21 cellular contexts compared by ENCODE assay signal in genomic region chr2:62473428-62473827, GRCh38. TPM values are rescaled to one million over a fixed set of nuclear protein-coding genes. Genes with fewer than 3 reads are reported as not detected.
DNase-seq lines count a peak whose midpoint lies in the region; ATAC-seq, FAIRE-seq and TF ChIP-seq lines count a peak whose summit lies in the region.
"Had no signal": no experiment of that assay in that cellular context is flagged by ENCODE, and none has a peak within 500 bp of the region (broad histone marks: within the 10 kb centered on the region; RNA-seq: fewer than 3 reads in every experiment).

No MANE protein-coding gene starts in this region.

- TF ChIP-seq RAD21 in H1 (IDR thresholded peaks at IDR 0.05 in 1 of 2, conservative IDR thresholded peaks at IDR 0.05 in 1 of 2; ENCODE audit: low read depth in 2 of 2, low read length in 2 of 2) = no peak

- no peak for ATAC-seq in GM21367 (IDR thresholded peaks at IDR 0.05; ENCODE audit: unreplicated experiment)
- ATAC-seq: Panc1 had no signal

- H3K4ac ChIP-seq in H1 (replicated peaks; ENCODE audit: insufficient read length, low read depth, low read length) = no peak overlapping the region
- no peak overlapping the region for H3K4ac ChIP-seq in trophoblast cell (ENCODE audit: low read depth, low read length)

- H3K4me2 ChIP-seq in H1 (ENCODE audit: insufficient read depth in 1 of 2, low read depth in 2 of 2, low read length in 2 of 2) (no peak overlapping the region), trophoblast cell (ENCODE audit: low read length) (no peak overlapping the region)

- H2BK12ac ChIP-seq in H1 (ENCODE audit: low read depth, low read length) (no peak overlapping the region), trophoblast cell (ENCODE audit: low read length) (peak overlapping the region; percentile 20)

- no peak overlapping the region for H3K23ac ChIP-seq in H1 (ENCODE audit: insufficient read length)
- H3K23ac ChIP-seq in trophoblast cell (ENCODE audit: low read length) = no peak overlapping the region

- H4K8ac ChIP-seq in H1 (ENCODE audit: extremely low read depth, insufficient read depth, low read length) = no peak overlapping the region
- H4K8ac ChIP-seq in trophoblast cell (ENCODE audit: low read depth, low read length) = no peak overlapping the region

- no peak overlapping the region for H4K5ac ChIP-seq in H1 (ENCODE audit: insufficient read length, low read depth, low read length)

- H3K9me3 ChIP-seq in H1 (ENCODE audit: insufficient read depth in 2 of 2, low read depth in 1 of 2, low read length in 1 of 2) = no peaks in the 10 kb centered on the region; a peak in 1 of 4 replicates
- H3K9me3 ChIP-seq in trophoblast cell (ENCODE audit: insufficient read depth, low read depth, low read length) = no peaks in the 10 kb centered on the region
- H3K9me3 ChIP-seq: BE2C had no signal

- H3K4me1 ChIP-seq in H1 (replicated peaks in 1 of 4; ENCODE audit: control insufficient read depth in 3 of 4, insufficient read depth in 4 of 4, low read length in 3 of 4) (peaks cover 7 to 18% (median 11%) of the 10 kb centered on the region in 4 experiments), trophoblast cell (ENCODE audit: control insufficient read depth in 1 of 2, insufficient read depth in 2 of 2, low read length in 2 of 2) (peaks cover 27 to 42% of the 10 kb centered on the region in 2 experiments)
- H3K4me1 ChIP-seq: BE2C had no signal

- CTCF ChIA-PET in H1 (lab: Charles Lee; ENCODE audit: partially characterized antibody) = interaction anchor here (0.7 to 1.7 kb wide), 4 partner anchors 10 to 302 kb away, joined by 3 to 8 read pairs (median 3); no protein-coding TSS in a partner anchor

- H3K9ac ChIP-seq in H1 (replicated peaks in 1 of 4; ENCODE audit: extremely low read depth in 1 of 4, low read depth in 3 of 4, low read length in 3 of 4) (no peak overlapping the region), trophoblast cell (ENCODE audit: low read length) (no peak overlapping the region)

- H2BK120ac ChIP-seq in H1 (replicated peaks; ENCODE audit: low read depth, low read length) (no peak overlapping the region), trophoblast cell (ENCODE audit: insufficient read depth, low read length, poor library complexity) (no peak overlapping the region)

- H2AFZ ChIP-seq in H1 (ENCODE audit: low read length) (no peak overlapping the region), trophoblast cell (ENCODE audit: insufficient read depth, low read length, poor library complexity) (no peak overlapping the region)

- H2BK5ac ChIP-seq in H1 (ENCODE audit: low read depth, low read length) = no peak overlapping the region
- no peak overlapping the region for H2BK5ac ChIP-seq in trophoblast cell (ENCODE audit: low read depth, low read length, poor library complexity)

- no peak overlapping the region for H4K12ac ChIP-seq in trophoblast cell (ENCODE audit: low read depth, low read length)

- no peaks in the 10 kb centered on the region for H4K20me1 ChIP-seq in H1 (replicated peaks in 1 of 2; ENCODE audit: control insufficient read depth in 1 of 2, insufficient read depth in 2 of 2, low read length in 2 of 2)

- no peaks in the 10 kb centered on the region for H3K36me3 ChIP-seq in H1 (ENCODE audit: control insufficient read depth in 2 of 4, insufficient read depth in 4 of 4, low read length in 3 of 4)
- no peaks in the 10 kb centered on the region for H3K36me3 ChIP-seq in trophoblast cell (ENCODE audit: control insufficient read depth in 1 of 2, insufficient read depth in 2 of 2, low read length in 2 of 2)
- H3K36me3 ChIP-seq: BE2C had no signal

- 0 out of 2 replicates have a peak overlapping the region, but pooled peaks have one; percentile 25 for H2BK15ac ChIP-seq in H1 (ENCODE audit: low read length)

- H3K4me3 ChIP-seq in H1 (ENCODE audit: extremely low read depth in 1 of 4, insufficient read depth in 2 of 4, low read depth in 3 of 4, low read length in 4 of 4) = no peak overlapping the region
- H3K4me3 ChIP-seq in trophoblast cell (ENCODE audit: low read depth, low read length) = no peak overlapping the region
- H3K4me3 ChIP-seq: SK-N-MC had no signal

- H3K56ac ChIP-seq in H1 (replicated peaks; ENCODE audit: insufficient read length, low read depth, low read length) = no peak overlapping the region

- no peak overlapping the region for H3K14ac ChIP-seq in H1 (ENCODE audit: insufficient read length)
- H3K14ac ChIP-seq in trophoblast cell (ENCODE audit: low read length) = no peak overlapping the region

- no peak for TF ChIP-seq POLR2A in H1 (IDR thresholded peaks at IDR 0.05; ENCODE audit: control extremely low read depth in 1 of 2, low read depth in 2 of 2, low read length in 2 of 2)

- 0 out of 2 replicates have a peak overlapping the region, but pooled peaks have one; percentile 51 for H2BK20ac ChIP-seq in H1 (ENCODE audit: low read length)

- H4K91ac ChIP-seq in H1 (replicated peaks; ENCODE audit: insufficient read length, low read length) (no peak overlapping the region), trophoblast cell (ENCODE audit: low read depth, low read length) (peak overlapping the region; percentile 67)

- no peak for TF ChIP-seq CTCF in H1 (IDR thresholded peaks at IDR 0.05; ENCODE audit: control extremely low read depth in 1 of 3, insufficient read depth in 1 of 3, low read depth in 1 of 3, low read length in 3 of 3)

- H3K79me2 ChIP-seq in H1 (ENCODE audit: control insufficient read depth in 1 of 2, insufficient read depth in 2 of 2, low read length in 2 of 2) = peaks cover 0 to 1% of the 10 kb centered on the region in 2 experiments; a peak in 1 of 4 replicates
- peaks cover 2% of the 10 kb centered on the region for H3K79me2 ChIP-seq in trophoblast cell (ENCODE audit: control insufficient read depth, insufficient read depth, low read length, poor library complexity)

- no peak for FAIRE-seq in H1 (lab: Jason Lieb, UNC)
- FAIRE-seq: GM12891, GM18507 had no signal

- no peaks in the 10 kb centered on the region for H3K23me2 ChIP-seq in H1 (ENCODE audit: low read depth, low read length)

- DNase-seq in DMS53 (lab: John Stamatoyannopoulos, UW) (peak; percentile 8), DMS53 treated with DMSO at 0.1 percent for 48 hours (lab: John Stamatoyannopoulos, UW; ENCODE audit: unreplicated experiment) (no peak), NCI-H526 treated with DMSO at 0.1 percent for 48 hours (lab: John Stamatoyannopoulos, UW) (peak; percentile 75), H1 (ENCODE audit: low read depth in 1 of 2, low spot score in 2 of 2) (no peak), trophoblast cell (no peak), NOMO-1 (lab: John Stamatoyannopoulos, UW; ENCODE audit: unreplicated experiment in 2 of 2) (no peak)
- DNase-seq in stimulated activated CD4-positive, alpha-beta T cell treated with anti-CD3 and anti-CD28 coated beads, Interleukin-2, amount 100 ng/mL, for 48 hours = no peak
- DNase-seq: BE2C; Calu3; CD4-positive, alpha-beta T cell; DMS79 treated with DMSO at 0.1 percent for 48 hours; GOT3; NCI-H187; NCI-H774 had no signal

- no peak overlapping the region for H3K27ac ChIP-seq in H1 (ENCODE audit: low read depth, low read length)
- no peak overlapping the region for H3K27ac ChIP-seq in trophoblast cell (ENCODE audit: low read depth, low read length)
- H3K27ac ChIP-seq: 22Rv1, SK-N-MC had no signal

- H3K79me1 ChIP-seq in H1 (ENCODE audit: low read depth, low read length) (peaks cover 2% of the 10 kb centered on the region), trophoblast cell (ENCODE audit: low read length) (peaks cover 25% of the 10 kb centered on the region)

- H3K27me3 ChIP-seq in H1 (replicated peaks in 1 of 4; ENCODE audit: control insufficient read depth in 3 of 4, extremely low read depth in 1 of 4, insufficient read depth in 3 of 4, low read length in 3 of 4) (no peaks in the 10 kb centered on the region), trophoblast cell (ENCODE audit: insufficient read depth, low read length) (no peaks in the 10 kb centered on the region)
- H3K27me3 ChIP-seq: BE2C had no signal

- POLR2A ChIA-PET in H1 (lab: Charles Lee; ENCODE audit: partially characterized antibody) = interaction anchor here (1.9 kb wide), 1 partner anchor 104 kb away, joined by 4 read pairs; no protein-coding TSS in a partner anchor

- TF ChIP-seq EP300 in H1 (IDR thresholded peaks at IDR 0.05; ENCODE audit: borderline replicate concordance in 1 of 2, low read depth in 2 of 2, low read length in 2 of 2) = no peak

- H3K18ac ChIP-seq in H1 (ENCODE audit: extremely low read depth, low read length) (no peak overlapping the region), trophoblast cell (ENCODE audit: low read length) (no peak overlapping the region)

- H2AK5ac ChIP-seq in H1 (ENCODE audit: low read depth, low read length) (no peak overlapping the region), trophoblast cell (ENCODE audit: low read length) (no peak overlapping the region)

TF ChIP-seq in H1, 55 proteins besides CTCF, POLR2A, EP300 and RAD21 (continues in another document):
- TF ChIP-seq MAX (IDR thresholded peaks at IDR 0.05) (no peak), CHD2 (IDR thresholded peaks at IDR 0.05; ENCODE audit: low read length) (no peak), SRF (IDR thresholded peaks at IDR 0.05; ENCODE audit: low read depth, low read length) (no peak), ASH2L (IDR thresholded peaks at IDR 0.05; ENCODE audit: low read length) (no peak), ATF3 (IDR thresholded peaks at IDR 0.05; ENCODE audit: insufficient read depth, low read depth, low read length) (no peak)

RNA-seq across cellular contexts. Expression of gene TMEM17, which starts 32.6 kb away (rescaled TPM):
- total RNA-seq in H1 (2021; fragmentation: NEBNext Ultra II Directional; extraction: Animal tissue kit (Norgen Biotek cat#: 25700)) = 0.69 and 0.99 TPM in 2 replicates
- 0.89 and 1.2 TPM in 2 replicates for polyA plus RNA-seq in H1 (2011; rRNA removed)
- polyA plus RNA-seq in H1 (2011; cell fraction: cytosol; rRNA removed) = 1.7 TPM
- polyA plus RNA-seq in H1 (2011; cell fraction: nucleus; rRNA removed) = 0.67 TPM
- 0.69 to 0.93 TPM (median 0.75 TPM) in 4 replicates for polyA plus RNA-seq in H1 (2012, experiment 1 of 2)
- 0.20 TPM for polyA plus RNA-seq in H1 (2012, experiment 2 of 2)
- polyA plus RNA-seq in H1 (2013, experiment 1 of 2) = 1.1 TPM
- 1.2 TPM for polyA plus RNA-seq in H1 (2013, experiment 2 of 2)
- polyA minus RNA-seq in H1 (2011; rRNA and poly(A)+ RNA removed) = 0.76 and 1.3 TPM in 2 replicates
- polyA minus RNA-seq in H1 (2011; cell fraction: cytosol; rRNA and poly(A)+ RNA removed) = not detected
- polyA minus RNA-seq in H1 (2011; cell fraction: nucleus; rRNA and poly(A)+ RNA removed) = 3.1 TPM
- 1.2 and 1.4 TPM in 2 replicates for polyA plus RNA-seq in trophoblast cell (2013)
- total RNA-seq: CD4-positive, alpha-beta T cell had no signal
- polyA plus RNA-seq: IgD-negative memory B cell had no signal

Comparison
In these comparisons a context has a peak if more than half of its experiments do, and no peak if none do; other contexts are left out.
1. DNase-seq: peak in DMS53 (single experiment) and NCI-H526 treated with DMSO at 0.1 percent for 48 hours (single experiment); none in DMS53 treated with DMSO at 0.1 percent for 48 hours (single experiment), H1 (0 of 2), trophoblast cell (0 of 2), stimulated activated CD4-positive, alpha-beta T cell treated with anti-CD3 and anti-CD28 coated beads, Interleukin-2, amount 100 ng/mL, for 48 hours (0 of 2) and NOMO-1 (0 of 2).